27 cellular contexts compared by ENCODE assay signal in genomic region chr14:66345986-66346385, GRCh38.
DNase-seq lines count a peak whose midpoint lies in the region; FAIRE-seq and TF ChIP-seq lines count a peak whose summit lies in the region.
"Had no signal": no experiment of that assay in that cellular context is flagged by ENCODE, and none has a peak within 500 bp of the region (broad histone marks: within the 10 kb centered on the region; RNA-seq: fewer than 3 reads in every experiment).

No MANE protein-coding gene starts in this region.

- no peak overlapping the region for H3K4ac ChIP-seq in mesendoderm (ENCODE audit: low read depth, low read length)

- DNase-seq in NCI-H2171 treated with DMSO at 0.1 percent for 48 hours (lab: John Stamatoyannopoulos, UW): peak; percentile 21
- no peak for DNase-seq in NCI-H2171 (lab: John Stamatoyannopoulos, UW)
- DNase-seq in HTR-8/SVneo (ENCODE audit: insufficient read length, low spot score): no peak
- DNase-seq in NCI-H82 treated with DMSO at 0.1 percent for 48 hours (lab: John Stamatoyannopoulos, UW; ENCODE audit: unreplicated experiment): peak; percentile 35
- DNase-seq in mesendoderm: peak; percentile 85
- no peak for DNase-seq in AML-193 (lab: John Stamatoyannopoulos, UW)
- DNase-seq in activated CD8-positive, alpha-beta memory T cell treated with anti-CD3 and anti-CD28 coated beads, Interleukin-2, amount 50 U/mL, for 4 hours: no peak
- no peak for DNase-seq in lower leg skin (ENCODE audit: low spot score in 2 of 2)
- DNase-seq: BE2C; C1 segment of cervical spinal cord; CD4-positive, alpha-beta memory T cell; CD4-positive, CD25-positive, alpha-beta regulatory T cell; CD8-positive, alpha-beta memory T cell; COR-L47; DMS 273 treated with DMSO at 0.1 percent for 48 hours; DMS153; DMS53; DMS79; DND-41; EL; GDM1 had no signal

- H3K4me1 ChIP-seq in mesendoderm (ENCODE audit: control insufficient read depth, low read depth, low read length): no peaks in the 10 kb centered on the region
- H3K4me1 ChIP-seq: A549, BE2C, BLaER1 had no signal

- no peak overlapping the region for H2AK5ac ChIP-seq in mesendoderm (ENCODE audit: low read length)

- no peak overlapping the region for H3K9ac ChIP-seq in mesendoderm (ENCODE audit: low read length)
- H3K9ac ChIP-seq: BLaER1 had no signal

- no peaks in the 10 kb centered on the region for H3K79me1 ChIP-seq in mesendoderm (ENCODE audit: low read length)

- no peak overlapping the region for H3K4me2 ChIP-seq in mesendoderm (ENCODE audit: low read length)
- H3K4me2 ChIP-seq: A549, BLaER1 had no signal

- H3K18ac ChIP-seq in mesendoderm (ENCODE audit: low read length): no peak overlapping the region

- no peak for TF ChIP-seq CTCF in lower leg skin (IDR thresholded peaks at IDR 0.05)

- no peak overlapping the region for H2BK15ac ChIP-seq in mesendoderm (replicated peaks; ENCODE audit: low read depth)

- peak; percentile 95 for FAIRE-seq in HTR-8/SVneo (lab: Jason Lieb, UNC)
- FAIRE-seq: A549, GM12878, GM12892, GM18507 had no signal

- H3K79me2 ChIP-seq in mesendoderm (ENCODE audit: control insufficient read depth, insufficient read depth, low read length): no peaks in the 10 kb centered on the region

- no CpG with 5 or more reads among the region's 2 CpGs for WGBS in mesendoderm (ENCODE audit: extremely low coverage, insufficient coverage, low lambda C conversion rate)
- WGBS in lower leg skin, 2 donors: 82 to 87% methylated on average over 2 of the region's 2 CpGs

- no peak overlapping the region for H3K23ac ChIP-seq in mesendoderm (ENCODE audit: low read length)

- no peaks in the 10 kb centered on the region for H3K36me3 ChIP-seq in mesendoderm (ENCODE audit: control insufficient read depth, insufficient read depth, low read length)
- H3K36me3 ChIP-seq: BE2C, BLaER1 had no signal

- no peak overlapping the region for H2BK5ac ChIP-seq in mesendoderm (ENCODE audit: low read length)

- no peaks in the 10 kb centered on the region for H3K27me3 ChIP-seq in mesendoderm (ENCODE audit: insufficient read depth, low read length, poor library complexity)
- H3K27me3 ChIP-seq: BLaER1 had no signal

- H3K4me3 ChIP-seq in mesendoderm (ENCODE audit: low read length) (no peak overlapping the region), lower leg skin (ENCODE audit: low read depth, poor library complexity, severe bottlenecking) (no peak overlapping the region)
- H3K4me3 ChIP-seq: A549, BLaER1, GM12878 had no signal

- no peak overlapping the region for H2BK120ac ChIP-seq in mesendoderm (ENCODE audit: low read depth, low read length)

- no peak for TF ChIP-seq POLR2A in lower leg skin (IDR thresholded peaks at IDR 0.05)

- H4K8ac ChIP-seq in mesendoderm (ENCODE audit: low read depth, low read length): no peak overlapping the region

- intact Hi-C loops in lower leg skin (cut with DNase I; ENCODE audit: low total_unique reads): no loop called here

- H3K56ac ChIP-seq in mesendoderm (ENCODE audit: low read length): no peak overlapping the region

- no peak overlapping the region for H3K27ac ChIP-seq in mesendoderm (ENCODE audit: low read depth, low read length)
- H3K27ac ChIP-seq: 22Rv1, A549, BLaER1 had no signal

- no peak overlapping the region for H4K5ac ChIP-seq in mesendoderm (ENCODE audit: low read length)

Comparison
In these comparisons a context has a peak if more than half of its experiments do, and no peak if none do; other contexts are left out.
1. DNase-seq: peak in NCI-H2171 treated with DMSO at 0.1 percent for 48 hours (single experiment), NCI-H82 treated with DMSO at 0.1 percent for 48 hours (single experiment) and mesendoderm (single experiment); none in NCI-H2171 (single experiment), HTR-8/SVneo (single experiment), AML-193 (0 of 2), activated CD8-positive, alpha-beta memory T cell treated with anti-CD3 and anti-CD28 coated beads, Interleukin-2, amount 50 U/mL, for 4 hours (single experiment) and lower leg skin (0 of 2).